7 cellular contexts compared by ENCODE assay signal in genomic region chr7:21945374-21946227, GRCh38.
A peak's percentile ranks its signal among the peaks of the same experiment; 100 is the strongest.
DNase-seq lines count a peak whose midpoint lies in the region; ATAC-seq lines count a peak whose summit lies in the region.

CDCA7L (minus strand) TSS chr7:21945899; CDS start chr7:21945804, 95 bp downstream.

- no peaks in the 10 kb centered on the region for H3K9me3 ChIP-seq in iPS-20b (ENCODE audit: insufficient read depth, low read depth, low read length)

- peaks cover 28% of the 10 kb centered on the region for H3K4me1 ChIP-seq in iPS-20b (ENCODE audit: insufficient read depth, low read length)

- H3K27ac ChIP-seq in iPS-20b (ENCODE audit: low read length) (peak within 1 kb of the TSS; percentile 70), skin epidermis (peak within 1 kb of the TSS; percentile 7 to 90 (median 82))

- H3K27me3 ChIP-seq in iPS-20b (ENCODE audit: insufficient read depth, low read length) = no peaks in the 10 kb centered on the region

- DNase-seq in NCI-H1417 (lab: John Stamatoyannopoulos, UW) (peak; percentile 7 to 97 (median 96)), T1000 (lab: John Stamatoyannopoulos, UW) (peak; percentile 78), brain pericyte (ENCODE audit: low read depth, low spot score) (peak; percentile 21)

- H3K36me3 ChIP-seq in iPS-20b (ENCODE audit: insufficient read depth, low read depth, low read length) = peaks cover 16% of the 10 kb centered on the region; the same call in 1 of the 2 replicates

- H3K9ac ChIP-seq in iPS-20b (ENCODE audit: low read depth, low read length) = peak within 1 kb of the TSS; percentile 82

- ATAC-seq in GM18502 (IDR thresholded peaks at IDR 0.05; ENCODE audit: poor library complexity, unreplicated experiment) (peak; percentile 88), HG02840 (IDR thresholded peaks at IDR 0.05; ENCODE audit: low FRiP score, unreplicated experiment) (peak; percentile 89)

- H3K4me3 ChIP-seq in iPS-20b (ENCODE audit: low read length) = peak within 1 kb of the TSS; percentile 87
- H3K4me3 ChIP-seq in skin epidermis = peak within 1 kb of the TSS; percentile 53 to 76 (median 61)

Comparison
In these comparisons a context has a peak if more than half of its experiments do, and no peak if none do; other contexts are left out.
1. Peak in every context shown above with its lines: DNase-seq, ATAC-seq, H3K4me3 ChIP-seq and H3K27ac ChIP-seq.
2. DNase-seq: peak in every context shown above with its lines; median percentile 96 in NCI-H1417; 78 in T1000; 21 in brain pericyte.